ENCODE assay signal across 8 cellular contexts in the genomic region with DNA sequence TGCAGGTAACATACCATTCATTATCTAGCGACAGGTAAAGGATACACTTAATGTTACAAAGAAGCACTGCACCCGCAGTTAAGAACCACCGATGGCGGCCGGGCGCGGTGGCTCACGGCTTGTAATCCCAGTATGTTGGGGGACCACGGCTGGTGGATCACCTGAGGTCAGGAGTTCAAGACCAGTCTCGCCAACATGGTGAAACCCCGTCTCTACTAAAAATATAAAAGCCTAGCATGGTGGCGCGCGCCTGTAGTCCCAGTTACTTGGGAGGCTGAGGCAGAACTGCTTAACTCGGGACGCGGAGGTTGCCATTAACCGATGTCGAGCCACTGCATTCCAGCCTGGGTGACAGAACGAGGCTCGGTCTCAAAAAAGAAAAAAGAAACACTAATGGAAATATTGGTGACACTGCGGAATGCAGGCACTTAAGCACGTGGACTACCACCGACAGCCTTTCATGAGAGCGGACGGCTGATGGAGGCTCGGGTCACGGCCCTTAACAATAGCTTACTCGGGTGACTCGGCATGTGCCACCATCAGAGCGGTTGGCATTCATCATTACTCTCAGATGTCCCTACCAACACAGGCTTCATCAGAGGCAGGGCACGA. TPM values are rescaled to one million over a fixed set of nuclear protein-coding genes. Genes with fewer than 3 reads are reported as not detected.
A peak's percentile ranks its signal among the peaks of the same experiment; 100 is the strongest.
DNase-seq lines count a peak whose midpoint lies in the region; ATAC-seq and TF ChIP-seq lines count a peak whose summit lies in the region.

No MANE protein-coding gene starts in this region.

- no peaks in the 10 kb centered on the region for H3K9me3 ChIP-seq in fibroblast of lung (ENCODE audit: control insufficient read depth, insufficient read depth, low read depth, low read length)
- H3K9me3 ChIP-seq in parathyroid adenoma (ENCODE audit: control insufficient read depth, low read length): no peaks in the 10 kb centered on the region

- H3K9ac ChIP-seq in fibroblast of lung (ENCODE audit: insufficient read depth, low read length): peak overlapping the region; percentile 81
- no peak overlapping the region for H3K9ac ChIP-seq in parathyroid adenoma

- CTCF ChIA-PET in GM10248 (lab: Yijun Ruan, JAX): no interaction called here

- H3K27me3 ChIP-seq in fibroblast of lung (ENCODE audit: control insufficient read depth, insufficient read depth, low read length) (no peaks in the 10 kb centered on the region), parathyroid adenoma (ENCODE audit: control insufficient read depth, insufficient read depth, low read length) (no peaks in the 10 kb centered on the region)

- H3K36me3 ChIP-seq in fibroblast of lung (ENCODE audit: control insufficient read depth, insufficient read depth, low read length) (peaks cover 23% of the 10 kb centered on the region), parathyroid adenoma (ENCODE audit: control insufficient read depth, insufficient read depth, low read length) (no peaks in the 10 kb centered on the region)

- H3K4me3 ChIP-seq in fibroblast of lung (replicated peaks in 1 of 4; ENCODE audit: control extremely low read depth in 1 of 4, insufficient read depth in 1 of 4, low read depth in 3 of 4, low read length in 4 of 4) (peak overlapping the region; percentile 94 to 99 (median 98)), parathyroid adenoma (ENCODE audit: low read depth, low read length) (peak overlapping the region; percentile 85)

- peak overlapping the region; percentile 89 for H3K4me2 ChIP-seq in fibroblast of lung (ENCODE audit: extremely low read depth, insufficient read depth, low read length)
- H3K4me2 ChIP-seq in parathyroid adenoma (ENCODE audit: low read length): peak overlapping the region; percentile 89

- ATAC-seq in HG02678 (IDR thresholded peaks at IDR 0.05; ENCODE audit: unreplicated experiment): no peak

- H2AFZ ChIP-seq in fibroblast of lung (ENCODE audit: low read length) (no peak overlapping the region), parathyroid adenoma (peak overlapping the region; percentile 74)

- H3K79me2 ChIP-seq in fibroblast of lung (ENCODE audit: control insufficient read depth, insufficient read depth, low read length): peaks cover 36% of the 10 kb centered on the region
- no peaks in the 10 kb centered on the region for H3K79me2 ChIP-seq in parathyroid adenoma

- peak; percentile 68 for DNase-seq in NCI-H82 (lab: John Stamatoyannopoulos, UW)
- no peak for DNase-seq in NCI-H82 treated with DMSO at 0.1 percent for 48 hours (lab: John Stamatoyannopoulos, UW; ENCODE audit: unreplicated experiment)
- peak; percentile 63 for DNase-seq in activated CD4-positive, alpha-beta T cell treated with anti-CD3 and anti-CD28 coated beads for 48 hours
- no peak for DNase-seq in fibroblast of lung (ENCODE audit: low read depth in 2 of 2)
- DNase-seq in NOMO-1 treated with DMSO at 0.1 percent for 48 hours (lab: John Stamatoyannopoulos, UW; ENCODE audit: unreplicated experiment): no peak
- DNase-seq in GM10248 (ENCODE audit: extremely low spot score): no peak

- peaks cover 5% of the 10 kb centered on the region for H4K20me1 ChIP-seq in fibroblast of lung (ENCODE audit: control insufficient read depth, extremely low read depth, insufficient read depth, low read length)

- TF ChIP-seq CTCF in fibroblast of lung (conservative IDR thresholded peaks at IDR 0.05 in 1 of 2, IDR thresholded peaks at IDR 0.05 in 1 of 2; ENCODE audit: low read depth in 1 of 2, low read length in 2 of 2) (no peak), parathyroid adenoma (IDR thresholded peaks at IDR 0.05) (no peak), GM10248 (IDR thresholded peaks at IDR 0.05; ENCODE audit: control extremely low read depth, extremely low read depth, low read depth, missing control alignments) (no peak)

- peaks cover 5% of the 10 kb centered on the region for H3K4me1 ChIP-seq in fibroblast of lung (ENCODE audit: control insufficient read depth, extremely low read depth, insufficient read depth, low read length)
- H3K4me1 ChIP-seq in parathyroid adenoma: peaks cover 13% of the 10 kb centered on the region

- H3K27ac ChIP-seq in fibroblast of lung (ENCODE audit: insufficient read depth, low read length) (peak overlapping the region; percentile 90), parathyroid adenoma (peak overlapping the region; percentile 91)

- POLR2A ChIA-PET in GM10248 (lab: Yijun Ruan, JAX): interaction anchor here (0.9 to 1.9 kb wide), 9 partner anchors 10 to 1132 kb away, joined by 3 to 11 read pairs (median 6); a partner anchor contains a TSS

RNA-seq across cellular contexts. Expression of a gene that starts 0.5 kb away (rescaled TPM):
- 502 and 1,016 TPM in 2 replicates for total RNA-seq in fibroblast of lung
- polyA plus RNA-seq in fibroblast of lung: 451 and 810 TPM in 2 replicates
- 374 and 650 TPM in 2 replicates for polyA plus RNA-seq in fibroblast of lung (2012)
- polyA minus RNA-seq in fibroblast of lung (ENCODE audit: low replicate concordance): 54.5 and 75.6 TPM in 2 replicates

RNA-seq across cellular contexts. Expression of a gene that starts 0.9 kb away (rescaled TPM):
- 6.7 and 8.3 TPM in 2 replicates for total RNA-seq in fibroblast of lung
- 2.4 and 3.0 TPM in 2 replicates for polyA plus RNA-seq in fibroblast of lung
- 1.3 and 1.9 TPM in 2 replicates for polyA plus RNA-seq in fibroblast of lung (2012)
- polyA minus RNA-seq in fibroblast of lung (ENCODE audit: low replicate concordance): 4.9 and 6.1 TPM in 2 replicates

RNA-seq across cellular contexts. Expression of a gene that starts 42.6 kb away (rescaled TPM):
- 7.2 and 16.0 TPM in 2 replicates for total RNA-seq in fibroblast of lung
- 9.9 and 16.5 TPM in 2 replicates for polyA plus RNA-seq in fibroblast of lung
- 6.2 and 11.8 TPM in 2 replicates for polyA plus RNA-seq in fibroblast of lung (2012)
- polyA minus RNA-seq in fibroblast of lung (ENCODE audit: low replicate concordance): 0.43 and 2.5 TPM in 2 replicates

RNA-seq across cellular contexts. Expression of a gene that starts 42.8 kb away (rescaled TPM):
- total RNA-seq in fibroblast of lung: 12.3 and 17.8 TPM in 2 replicates
- polyA plus RNA-seq in fibroblast of lung: 19.5 and 26.7 TPM in 2 replicates
- polyA plus RNA-seq in fibroblast of lung (2012): 11.5 and 16.7 TPM in 2 replicates
- polyA minus RNA-seq in fibroblast of lung (ENCODE audit: low replicate concordance): 11.9 and 13.7 TPM in 2 replicates

RNA-seq across cellular contexts. Expression of a gene that starts 49.9 kb away (rescaled TPM):
- total RNA-seq in fibroblast of lung: under 0.01 TPM in 1 of 2 replicates, not detected in the other
- polyA plus RNA-seq in fibroblast of lung: 0.06 TPM in 1 of 2 replicates, not detected in the other
- polyA plus RNA-seq in fibroblast of lung (2012): 0.09 and 0.17 TPM in 2 replicates
- polyA minus RNA-seq in fibroblast of lung (ENCODE audit: low replicate concordance): not detected in 2 replicates

Comparison
In these comparisons a context has a peak if more than half of its experiments do, and no peak if none do; other contexts are left out.
1. DNase-seq: peak in NCI-H82 (single experiment) and activated CD4-positive, alpha-beta T cell treated with anti-CD3 and anti-CD28 coated beads for 48 hours (single experiment); none in NCI-H82 treated with DMSO at 0.1 percent for 48 hours (single experiment), fibroblast of lung (0 of 2), NOMO-1 treated with DMSO at 0.1 percent for 48 hours (single experiment) and GM10248 (single experiment).